ENCODE assay signal across 1 cellular context in the genomic region with DNA sequence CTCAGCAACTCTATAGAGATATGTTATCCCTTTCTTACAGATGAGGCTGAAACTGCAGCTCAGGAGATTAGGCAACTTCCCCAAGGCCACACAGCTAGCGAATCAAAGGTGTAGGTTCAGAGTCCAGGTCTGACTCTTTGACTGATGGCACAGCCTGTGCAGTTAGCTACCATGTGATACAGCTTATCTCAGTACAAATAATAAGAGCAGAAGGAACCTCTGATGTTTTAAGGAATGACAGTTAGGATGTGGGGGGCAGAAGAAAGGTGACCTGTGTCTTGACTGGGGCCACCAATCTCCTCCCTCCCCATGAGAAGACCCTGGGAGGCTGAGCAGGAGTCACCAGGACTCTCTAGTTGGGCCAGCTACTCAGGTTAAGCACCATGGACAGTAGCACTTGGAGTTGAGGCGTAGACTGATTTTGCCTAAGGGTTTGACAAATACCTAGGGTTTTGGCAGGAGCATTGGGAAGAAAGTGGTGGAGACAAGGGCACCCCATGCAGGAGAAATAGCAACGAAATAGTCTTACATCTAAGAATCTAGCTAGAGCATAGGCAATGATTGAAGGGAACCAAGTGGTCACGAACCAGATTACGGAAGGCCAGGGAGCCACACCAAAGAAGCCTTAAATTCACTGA.
TF ChIP-seq lines count a peak whose summit lies in the region.

No MANE protein-coding gene starts in this region.

TF ChIP-seq in HepG2, 621 proteins besides CTCF, POLR2A, EP300 and RAD21 (continued from another document and continues in another):
- TF ChIP-seq LCORL (IDR thresholded peaks at IDR 0.05): 0 out of 2 replicates have a peak, but pooled peaks have one; percentile 54
- TF ChIP-seq LCORL (CRISPR knock-in tag; IDR thresholded peaks at IDR 0.05): peak; percentile 93
- 0 out of 2 replicates have a peak, but pooled peaks have one; percentile 27 for TF ChIP-seq REL (CRISPR knock-in tag; conservative IDR thresholded peaks at IDR 0.05)
- peak; percentile 74; the same call in 1 of the 2 replicates for TF ChIP-seq FOXC1 (CRISPR knock-in tag; IDR thresholded peaks at IDR 0.05; ENCODE audit: borderline replicate concordance)
- TF ChIP-seq ZFP90 (CRISPR knock-in tag; IDR thresholded peaks at IDR 0.05; ENCODE audit: borderline replicate concordance): peak; percentile 95
- no peak for TF ChIP-seq ZNF83 (CRISPR knock-in tag; IDR thresholded peaks at IDR 0.05; ENCODE audit: borderline replicate concordance)
- TF ChIP-seq ATRX (CRISPR knock-in tag; IDR thresholded peaks at IDR 0.05; ENCODE audit: borderline replicate concordance): no peak
- peak; percentile 91 for TF ChIP-seq TEAD3 (CRISPR knock-in tag; optimal IDR thresholded peaks at IDR 0.05; ENCODE audit: borderline replicate concordance)
- TF ChIP-seq, protein P1, sequence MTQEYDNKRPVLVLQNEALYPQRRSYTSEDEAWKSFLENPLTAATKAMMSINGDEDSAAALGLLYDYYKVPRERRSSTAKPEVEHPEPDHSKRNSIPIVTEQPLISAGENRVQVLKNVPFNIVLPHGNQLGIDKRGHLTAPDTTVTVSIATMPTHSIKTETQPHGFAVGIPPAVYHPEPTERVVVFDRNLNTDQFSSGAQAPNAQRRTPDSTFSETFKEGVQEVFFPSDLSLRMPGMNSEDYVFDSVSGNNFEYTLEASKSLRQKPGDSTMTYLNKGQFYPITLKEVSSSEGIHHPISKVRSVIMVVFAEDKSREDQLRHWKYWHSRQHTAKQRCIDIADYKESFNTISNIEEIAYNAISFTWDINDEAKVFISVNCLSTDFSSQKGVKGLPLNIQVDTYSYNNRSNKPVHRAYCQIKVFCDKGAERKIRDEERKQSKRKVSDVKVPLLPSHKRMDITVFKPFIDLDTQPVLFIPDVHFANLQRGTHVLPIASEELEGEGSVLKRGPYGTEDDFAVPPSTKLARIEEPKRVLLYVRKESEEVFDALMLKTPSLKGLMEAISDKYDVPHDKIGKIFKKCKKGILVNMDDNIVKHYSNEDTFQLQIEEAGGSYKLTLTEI (CRISPR knock-in tag; conservative IDR thresholded peaks at IDR 0.05): no peak
- TF ChIP-seq FIP1L1 (IDR thresholded peaks at IDR 0.05; ENCODE audit: borderline replicate concordance, insufficient read depth, low read depth, low read length): no peak
- TF ChIP-seq, protein P2, sequence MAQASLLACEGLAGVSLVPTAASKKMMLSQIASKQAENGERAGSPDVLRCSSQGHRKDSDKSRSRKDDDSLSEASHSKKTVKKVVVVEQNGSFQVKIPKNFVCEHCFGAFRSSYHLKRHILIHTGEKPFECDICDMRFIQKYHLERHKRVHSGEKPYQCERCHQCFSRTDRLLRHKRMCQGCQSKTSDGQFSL (CRISPR knock-in tag; IDR thresholded peaks at IDR 0.05): peak; percentile 89
- peak; percentile 90 for TF ChIP-seq RARA (CRISPR knock-in tag; IDR thresholded peaks at IDR 0.05)
- peak; percentile 95; the same call in 1 of the 2 replicates for TF ChIP-seq DNMT3B (CRISPR knock-in tag; conservative IDR thresholded peaks at IDR 0.05)
- TF ChIP-seq, protein P3, sequence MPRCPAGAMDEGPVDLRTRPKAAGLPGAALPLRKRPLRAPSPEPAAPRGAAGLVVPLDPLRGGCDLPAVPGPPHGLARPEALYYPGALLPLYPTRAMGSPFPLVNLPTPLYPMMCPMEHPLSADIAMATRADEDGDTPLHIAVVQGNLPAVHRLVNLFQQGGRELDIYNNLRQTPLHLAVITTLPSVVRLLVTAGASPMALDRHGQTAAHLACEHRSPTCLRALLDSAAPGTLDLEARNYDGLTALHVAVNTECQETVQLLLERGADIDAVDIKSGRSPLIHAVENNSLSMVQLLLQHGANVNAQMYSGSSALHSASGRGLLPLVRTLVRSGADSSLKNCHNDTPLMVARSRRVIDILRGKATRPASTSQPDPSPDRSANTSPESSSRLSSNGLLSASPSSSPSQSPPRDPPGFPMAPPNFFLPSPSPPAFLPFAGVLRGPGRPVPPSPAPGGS (CRISPR knock-in tag; IDR thresholded peaks at IDR 0.05): peak; percentile 65; the same call in 1 of the 2 replicates
- TF ChIP-seq NFATC3 (CRISPR knock-in tag; IDR thresholded peaks at IDR 0.05): no peak
- no peak for TF ChIP-seq IKZF1 (IDR thresholded peaks at IDR 0.05)
- no peak for TF ChIP-seq NPAS2 (CRISPR knock-in tag; IDR thresholded peaks at IDR 0.05; ENCODE audit: borderline replicate concordance)
- TF ChIP-seq ISX (CRISPR knock-in tag; conservative IDR thresholded peaks at IDR 0.05): peak; percentile 83; the same call in 1 of the 2 replicates
- peak; percentile 95 for TF ChIP-seq RXRB (CRISPR knock-in tag; IDR thresholded peaks at IDR 0.05; ENCODE audit: borderline replicate concordance)
- TF ChIP-seq, protein P4, sequence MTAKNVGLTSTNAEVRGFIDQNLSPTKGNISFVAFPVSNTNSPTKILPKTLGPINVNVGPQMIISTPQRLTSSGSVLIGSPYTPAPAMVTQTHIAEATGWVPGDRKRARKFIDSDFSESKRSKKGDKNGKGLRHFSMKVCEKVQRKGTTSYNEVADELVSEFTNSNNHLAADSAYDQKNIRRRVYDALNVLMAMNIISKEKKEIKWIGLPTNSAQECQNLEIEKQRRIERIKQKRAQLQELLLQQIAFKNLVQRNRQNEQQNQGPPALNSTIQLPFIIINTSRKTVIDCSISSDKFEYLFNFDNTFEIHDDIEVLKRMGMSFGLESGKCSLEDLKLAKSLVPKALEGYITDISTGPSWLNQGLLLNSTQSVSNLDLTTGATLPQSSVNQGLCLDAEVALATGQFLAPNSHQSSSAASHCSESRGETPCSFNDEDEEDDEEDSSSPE (CRISPR knock-in tag; IDR thresholded peaks at IDR 0.05): peak; percentile 72; the same call in 1 of the 2 replicates
- TF ChIP-seq, protein P5, sequence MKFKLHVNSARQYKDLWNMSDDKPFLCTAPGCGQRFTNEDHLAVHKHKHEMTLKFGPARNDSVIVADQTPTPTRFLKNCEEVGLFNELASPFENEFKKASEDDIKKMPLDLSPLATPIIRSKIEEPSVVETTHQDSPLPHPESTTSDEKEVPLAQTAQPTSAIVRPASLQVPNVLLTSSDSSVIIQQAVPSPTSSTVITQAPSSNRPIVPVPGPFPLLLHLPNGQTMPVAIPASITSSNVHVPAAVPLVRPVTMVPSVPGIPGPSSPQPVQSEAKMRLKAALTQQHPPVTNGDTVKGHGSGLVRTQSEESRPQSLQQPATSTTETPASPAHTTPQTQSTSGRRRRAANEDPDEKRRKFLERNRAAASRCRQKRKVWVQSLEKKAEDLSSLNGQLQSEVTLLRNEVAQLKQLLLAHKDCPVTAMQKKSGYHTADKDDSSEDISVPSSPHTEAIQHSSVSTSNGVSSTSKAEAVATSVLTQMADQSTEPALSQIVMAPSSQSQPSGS (CRISPR knock-in tag; IDR thresholded peaks at IDR 0.05): peak; percentile 97
- TF ChIP-seq, protein P6, sequence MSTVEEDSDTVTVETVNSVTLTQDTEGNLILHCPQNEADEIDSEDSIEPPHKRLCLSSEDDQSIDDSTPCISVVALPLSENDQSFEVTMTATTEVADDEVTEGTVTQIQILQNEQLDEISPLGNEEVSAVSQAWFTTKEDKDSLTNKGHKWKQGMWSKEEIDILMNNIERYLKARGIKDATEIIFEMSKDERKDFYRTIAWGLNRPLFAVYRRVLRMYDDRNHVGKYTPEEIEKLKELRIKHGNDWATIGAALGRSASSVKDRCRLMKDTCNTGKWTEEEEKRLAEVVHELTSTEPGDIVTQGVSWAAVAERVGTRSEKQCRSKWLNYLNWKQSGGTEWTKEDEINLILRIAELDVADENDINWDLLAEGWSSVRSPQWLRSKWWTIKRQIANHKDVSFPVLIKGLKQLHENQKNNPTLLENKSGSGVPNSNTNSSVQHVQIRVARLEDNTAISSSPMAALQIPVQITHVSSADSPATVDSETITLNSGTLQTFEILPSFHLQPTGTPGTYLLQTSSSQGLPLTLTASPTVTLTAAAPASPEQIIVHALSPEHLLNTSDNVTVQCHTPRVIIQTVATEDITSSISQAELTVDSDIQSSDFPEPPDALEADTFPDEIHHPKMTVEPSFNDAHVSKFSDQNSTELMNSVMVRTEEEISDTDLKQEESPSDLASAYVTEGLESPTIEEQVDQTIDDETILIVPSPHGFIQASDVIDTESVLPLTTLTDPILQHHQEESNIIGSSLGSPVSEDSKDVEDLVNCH (CRISPR knock-in tag; IDR thresholded peaks at IDR 0.05): peak; percentile 76; the same call in 1 of the 2 replicates
- peak; percentile 90; the same call in 1 of the 2 replicates for TF ChIP-seq PHF21A (CRISPR knock-in tag; IDR thresholded peaks at IDR 0.05)
- no peak for TF ChIP-seq CENPT (CRISPR knock-in tag; IDR thresholded peaks at IDR 0.05; ENCODE audit: low read depth)
- no peak for TF ChIP-seq SOX6 (IDR thresholded peaks at IDR 0.05)
- peak; percentile 95 for TF ChIP-seq SOX6 (CRISPR knock-in tag; IDR thresholded peaks at IDR 0.05)
- TF ChIP-seq ZNF33B (CRISPR knock-in tag; IDR thresholded peaks at IDR 0.05): no peak
- TF ChIP-seq, protein P7, sequence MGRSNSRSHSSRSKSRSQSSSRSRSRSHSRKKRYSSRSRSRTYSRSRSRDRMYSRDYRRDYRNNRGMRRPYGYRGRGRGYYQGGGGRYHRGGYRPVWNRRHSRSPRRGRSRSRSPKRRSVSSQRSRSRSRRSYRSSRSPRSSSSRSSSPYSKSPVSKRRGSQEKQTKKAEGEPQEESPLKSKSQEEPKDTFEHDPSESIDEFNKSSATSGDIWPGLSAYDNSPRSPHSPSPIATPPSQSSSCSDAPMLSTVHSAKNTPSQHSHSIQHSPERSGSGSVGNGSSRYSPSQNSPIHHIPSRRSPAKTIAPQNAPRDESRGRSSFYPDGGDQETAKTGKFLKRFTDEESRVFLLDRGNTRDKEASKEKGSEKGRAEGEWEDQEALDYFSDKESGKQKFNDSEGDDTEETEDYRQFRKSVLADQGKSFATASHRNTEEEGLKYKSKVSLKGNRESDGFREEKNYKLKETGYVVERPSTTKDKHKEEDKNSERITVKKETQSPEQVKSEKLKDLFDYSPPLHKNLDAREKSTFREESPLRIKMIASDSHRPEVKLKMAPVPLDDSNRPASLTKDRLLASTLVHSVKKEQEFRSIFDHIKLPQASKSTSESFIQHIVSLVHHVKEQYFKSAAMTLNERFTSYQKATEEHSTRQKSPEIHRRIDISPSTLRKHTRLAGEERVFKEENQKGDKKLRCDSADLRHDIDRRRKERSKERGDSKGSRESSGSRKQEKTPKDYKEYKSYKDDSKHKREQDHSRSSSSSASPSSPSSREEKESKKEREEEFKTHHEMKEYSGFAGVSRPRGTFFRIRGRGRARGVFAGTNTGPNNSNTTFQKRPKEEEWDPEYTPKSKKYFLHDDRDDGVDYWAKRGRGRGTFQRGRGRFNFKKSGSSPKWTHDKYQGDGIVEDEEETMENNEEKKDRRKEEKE (IDR thresholded peaks at IDR 0.05): no peak
- TF ChIP-seq NCOA1 (CRISPR knock-in tag; IDR thresholded peaks at IDR 0.05): peak; percentile 87; the same call in 1 of the 2 replicates
- no peak for TF ChIP-seq SRSF9 (IDR thresholded peaks at IDR 0.05; ENCODE audit: borderline replicate concordance, insufficient read depth, low read depth, low read length, poor library complexity, severe bottlenecking)
- TF ChIP-seq, protein P8, sequence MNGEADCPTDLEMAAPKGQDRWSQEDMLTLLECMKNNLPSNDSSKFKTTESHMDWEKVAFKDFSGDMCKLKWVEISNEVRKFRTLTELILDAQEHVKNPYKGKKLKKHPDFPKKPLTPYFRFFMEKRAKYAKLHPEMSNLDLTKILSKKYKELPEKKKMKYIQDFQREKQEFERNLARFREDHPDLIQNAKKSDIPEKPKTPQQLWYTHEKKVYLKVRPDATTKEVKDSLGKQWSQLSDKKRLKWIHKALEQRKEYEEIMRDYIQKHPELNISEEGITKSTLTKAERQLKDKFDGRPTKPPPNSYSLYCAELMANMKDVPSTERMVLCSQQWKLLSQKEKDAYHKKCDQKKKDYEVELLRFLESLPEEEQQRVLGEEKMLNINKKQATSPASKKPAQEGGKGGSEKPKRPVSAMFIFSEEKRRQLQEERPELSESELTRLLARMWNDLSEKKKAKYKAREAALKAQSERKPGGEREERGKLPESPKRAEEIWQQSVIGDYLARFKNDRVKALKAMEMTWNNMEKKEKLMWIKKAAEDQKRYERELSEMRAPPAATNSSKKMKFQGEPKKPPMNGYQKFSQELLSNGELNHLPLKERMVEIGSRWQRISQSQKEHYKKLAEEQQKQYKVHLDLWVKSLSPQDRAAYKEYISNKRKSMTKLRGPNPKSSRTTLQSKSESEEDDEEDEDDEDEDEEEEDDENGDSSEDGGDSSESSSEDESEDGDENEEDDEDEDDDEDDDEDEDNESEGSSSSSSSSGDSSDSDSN (CRISPR knock-in tag; IDR thresholded peaks at IDR 0.05): no peak
- no peak for TF ChIP-seq ZBTB1 (CRISPR knock-in tag; IDR thresholded peaks at IDR 0.05; ENCODE audit: borderline replicate concordance)
- TF ChIP-seq MAFK (conservative IDR thresholded peaks at IDR 0.05 in 1 of 2, IDR thresholded peaks at IDR 0.05 in 1 of 2; ENCODE audit: low read length in 2 of 2): 0 out of 4 replicates have a peak, but pooled peaks have one; percentile 8 to 38
- TF ChIP-seq ZMYM2 (CRISPR knock-in tag; IDR thresholded peaks at IDR 0.05): peak; percentile 97
- TF ChIP-seq FOSL1 (CRISPR knock-in tag; IDR thresholded peaks at IDR 0.05; ENCODE audit: borderline replicate concordance): peak; percentile 58; the same call in 1 of the 2 replicates
- TF ChIP-seq XRCC5 (optimal IDR thresholded peaks at IDR 0.05; ENCODE audit: low read length): peak; percentile 31
- TF ChIP-seq, protein P9, sequence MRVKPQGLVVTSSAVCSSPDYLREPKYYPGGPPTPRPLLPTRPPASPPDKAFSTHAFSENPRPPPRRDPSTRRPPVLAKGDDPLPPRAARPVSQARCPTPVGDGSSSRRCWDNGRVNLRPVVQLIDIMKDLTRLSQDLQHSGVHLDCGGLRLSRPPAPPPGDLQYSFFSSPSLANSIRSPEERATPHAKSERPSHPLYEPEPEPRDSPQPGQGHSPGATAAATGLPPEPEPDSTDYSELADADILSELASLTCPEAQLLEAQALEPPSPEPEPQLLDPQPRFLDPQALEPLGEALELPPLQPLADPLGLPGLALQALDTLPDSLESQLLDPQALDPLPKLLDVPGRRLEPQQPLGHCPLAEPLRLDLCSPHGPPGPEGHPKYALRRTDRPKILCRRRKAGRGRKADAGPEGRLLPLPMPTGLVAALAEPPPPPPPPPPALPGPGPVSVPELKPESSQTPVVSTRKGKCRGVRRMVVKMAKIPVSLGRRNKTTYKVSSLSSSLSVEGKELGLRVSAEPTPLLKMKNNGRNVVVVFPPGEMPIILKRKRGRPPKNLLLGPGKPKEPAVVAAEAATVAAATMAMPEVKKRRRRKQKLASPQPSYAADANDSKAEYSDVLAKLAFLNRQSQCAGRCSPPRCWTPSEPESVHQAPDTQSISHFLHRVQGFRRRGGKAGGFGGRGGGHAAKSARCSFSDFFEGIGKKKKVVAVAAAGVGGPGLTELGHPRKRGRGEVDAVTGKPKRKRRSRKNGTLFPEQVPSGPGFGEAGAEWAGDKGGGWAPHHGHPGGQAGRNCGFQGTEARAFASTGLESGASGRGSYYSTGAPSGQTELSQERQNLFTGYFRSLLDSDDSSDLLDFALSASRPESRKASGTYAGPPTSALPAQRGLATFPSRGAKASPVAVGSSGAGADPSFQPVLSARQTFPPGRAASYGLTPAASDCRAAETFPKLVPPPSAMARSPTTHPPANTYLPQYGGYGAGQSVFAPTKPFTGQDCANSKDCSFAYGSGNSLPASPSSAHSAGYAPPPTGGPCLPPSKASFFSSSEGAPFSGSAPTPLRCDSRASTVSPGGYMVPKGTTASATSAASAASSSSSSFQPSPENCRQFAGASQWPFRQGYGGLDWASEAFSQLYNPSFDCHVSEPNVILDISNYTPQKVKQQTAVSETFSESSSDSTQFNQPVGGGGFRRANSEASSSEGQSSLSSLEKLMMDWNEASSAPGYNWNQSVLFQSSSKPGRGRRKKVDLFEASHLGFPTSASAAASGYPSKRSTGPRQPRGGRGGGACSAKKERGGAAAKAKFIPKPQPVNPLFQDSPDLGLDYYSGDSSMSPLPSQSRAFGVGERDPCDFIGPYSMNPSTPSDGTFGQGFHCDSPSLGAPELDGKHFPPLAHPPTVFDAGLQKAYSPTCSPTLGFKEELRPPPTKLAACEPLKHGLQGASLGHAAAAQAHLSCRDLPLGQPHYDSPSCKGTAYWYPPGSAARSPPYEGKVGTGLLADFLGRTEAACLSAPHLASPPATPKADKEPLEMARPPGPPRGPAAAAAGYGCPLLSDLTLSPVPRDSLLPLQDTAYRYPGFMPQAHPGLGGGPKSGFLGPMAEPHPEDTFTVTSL (CRISPR knock-in tag; IDR thresholded peaks at IDR 0.05; ENCODE audit: borderline replicate concordance): peak; percentile 99
